ENCODE assay signal across 19 cellular contexts in genomic region chr7:155694846-155695245, GRCh38. TPM values are rescaled to one million over a fixed set of nuclear protein-coding genes. Genes with fewer than 3 reads are reported as not detected.
DNase-seq lines count a peak whose midpoint lies in the region; ATAC-seq and TF ChIP-seq lines count a peak whose summit lies in the region.
"Had no signal": no experiment of that assay in that cellular context is flagged by ENCODE, and none has a peak within 500 bp of the region (broad histone marks: within the 10 kb centered on the region; RNA-seq: fewer than 3 reads in every experiment).

No MANE protein-coding gene starts in this region.

- H3K36me3 Mint-ChIP-seq in CD4-positive, CD25-positive, alpha-beta regulatory T cell = peaks cover 25% of the 10 kb centered on the region
- H3K36me3 Mint-ChIP-seq in activated naive CD8-positive, alpha-beta T cell treated with anti-CD3 and anti-CD28 coated beads, Interleukin-2, amount 50 U/mL, for 24 hours (ENCODE audit: low read depth) = peaks cover 21% of the 10 kb centered on the region

- H3K27ac Mint-ChIP-seq in CD4-positive, CD25-positive, alpha-beta regulatory T cell = peak overlapping the region; percentile 11 to 70 (median 59)
- H3K27ac Mint-ChIP-seq in activated naive CD8-positive, alpha-beta T cell treated with anti-CD3 and anti-CD28 coated beads, Interleukin-2, amount 50 U/mL, for 24 hours = peak overlapping the region; percentile 14

- WGBS in suprapubic skin = 83% methylated on average over 5 of the region's 5 CpGs

- peaks cover 44 to 95% (median 74%) of the 10 kb centered on the region in 4 donors for H3K4me1 Mint-ChIP-seq in CD4-positive, CD25-positive, alpha-beta regulatory T cell
- peaks cover 72% of the 10 kb centered on the region for H3K4me1 Mint-ChIP-seq in activated naive CD8-positive, alpha-beta T cell treated with anti-CD3 and anti-CD28 coated beads, Interleukin-2, amount 50 U/mL, for 24 hours

- no peaks in the 10 kb centered on the region for H3K9me3 ChIP-seq in CD4-positive, CD25-positive, alpha-beta regulatory T cell (ENCODE audit: control insufficient read depth in 2 of 2, low read length in 2 of 2)
- no peaks in the 10 kb centered on the region for H3K9me3 ChIP-seq in suprapubic skin
- H3K9me3 ChIP-seq: neutrophil had no signal

- H3K27me3 ChIP-seq in CD4-positive, CD25-positive, alpha-beta regulatory T cell (ENCODE audit: control insufficient read depth, insufficient read depth, low read length) = no peaks in the 10 kb centered on the region
- no peaks in the 10 kb centered on the region for H3K27me3 ChIP-seq in suprapubic skin
- H3K27me3 ChIP-seq: neutrophil had no signal

- peaks cover 15% of the 10 kb centered on the region for H3K36me3 ChIP-seq in CD4-positive, CD25-positive, alpha-beta regulatory T cell (ENCODE audit: control insufficient read depth, insufficient read depth, low read length)
- no peaks in the 10 kb centered on the region for H3K36me3 ChIP-seq in suprapubic skin
- H3K36me3 ChIP-seq: neutrophil had no signal

- H3K27ac ChIP-seq in CD4-positive, CD25-positive, alpha-beta regulatory T cell (ENCODE audit: insufficient read depth, low read length, poor library complexity, severe bottlenecking) = no peak overlapping the region
- H3K27ac ChIP-seq in suprapubic skin = no peak overlapping the region
- H3K27ac ChIP-seq: epithelial cell of prostate, neutrophil had no signal

- TF ChIP-seq EP300 in suprapubic skin (IDR thresholded peaks at IDR 0.05) = no peak

- H3K27me3 Mint-ChIP-seq in CD4-positive, CD25-positive, alpha-beta regulatory T cell = no peaks in the 10 kb centered on the region
- H3K27me3 Mint-ChIP-seq in activated naive CD8-positive, alpha-beta T cell treated with anti-CD3 and anti-CD28 coated beads, Interleukin-2, amount 50 U/mL, for 24 hours = no peaks in the 10 kb centered on the region

- no peak for ATAC-seq in CD4-positive, CD25-positive, alpha-beta regulatory T cell (ENCODE audit: low read depth in 2 of 2)
- peak; percentile 71 for ATAC-seq in activated naive CD8-positive, alpha-beta T cell treated with anti-CD3 and anti-CD28 coated beads, Interleukin-2, amount 50 U/mL, for 24 hours
- no peak for ATAC-seq in HG03457 (IDR thresholded peaks at IDR 0.05; ENCODE audit: unreplicated experiment)
- no peak for ATAC-seq in HG02970 (IDR thresholded peaks at IDR 0.05; ENCODE audit: low FRiP score, unreplicated experiment)
- no peak for ATAC-seq in GM19397 (IDR thresholded peaks at IDR 0.05; ENCODE audit: unreplicated experiment)
- ATAC-seq: left cardiac atrium, right cardiac atrium had no signal

- no peak for TF ChIP-seq POLR2A in suprapubic skin (IDR thresholded peaks at IDR 0.05)

- no peak overlapping the region for H3K4me3 Mint-ChIP-seq in CD4-positive, CD25-positive, alpha-beta regulatory T cell
- H3K4me3 Mint-ChIP-seq in activated naive CD8-positive, alpha-beta T cell treated with anti-CD3 and anti-CD28 coated beads, Interleukin-2, amount 50 U/mL, for 24 hours = no peak overlapping the region

- peaks cover 20% of the 10 kb centered on the region for H3K4me1 ChIP-seq in CD4-positive, CD25-positive, alpha-beta regulatory T cell (ENCODE audit: control insufficient read depth, insufficient read depth, low read length, poor library complexity, severe bottlenecking)
- H3K4me1 ChIP-seq in suprapubic skin = no peaks in the 10 kb centered on the region

- no peak overlapping the region for H3K4me3 ChIP-seq in CD4-positive, CD25-positive, alpha-beta regulatory T cell (ENCODE audit: low read depth, low read length)
- no peak overlapping the region for H3K4me3 ChIP-seq in suprapubic skin

- peaks cover 0 to 2% (median 0%) of the 10 kb centered on the region in 7 donors for H3K9me3 Mint-ChIP-seq in CD4-positive, CD25-positive, alpha-beta regulatory T cell
- no peaks in the 10 kb centered on the region for H3K9me3 Mint-ChIP-seq in activated naive CD8-positive, alpha-beta T cell treated with anti-CD3 and anti-CD28 coated beads, Interleukin-2, amount 50 U/mL, for 24 hours

- no peak for TF ChIP-seq CTCF in suprapubic skin (IDR thresholded peaks at IDR 0.05)

- no peak for DNase-seq in CD4-positive, CD25-positive, alpha-beta regulatory T cell
- DNase-seq in LHCN-M2 (ENCODE audit: low read depth) = peak; percentile 77
- no peak for DNase-seq in activated naive CD8-positive, alpha-beta T cell treated with anti-CD3 and anti-CD28 coated beads, Interleukin-2, amount 50 U/mL, for 24 hours
- DNase-seq in fibroblast of peridontal ligament (ENCODE audit: extremely low read depth) = peak; percentile 50
- no peak for DNase-seq in suprapubic skin (ENCODE audit: low spot score in 2 of 2)
- DNase-seq: activated CD4-positive, alpha-beta T cell treated with anti-CD3 and anti-CD28 coated beads for 4 hours; GDM1; left cardiac atrium; midbrain; NCI-H1694; NCI-H446; right cardiac atrium; SHP77; stimulated activated CD4-positive, alpha-beta T cell treated with anti-CD3 and anti-CD28 coated beads, Interleukin-1b, Interleukin-23, amount 100 ng/mL, for 48 hours had no signal

RNA-seq across cellular contexts. Expression of gene RBM33, which starts 50.4 kb away (rescaled TPM):
- 196 TPM for total RNA-seq in CD4-positive, CD25-positive, alpha-beta regulatory T cell
- 10 to 100 TPM; 33.5 to 44.1 (median 35.5) TPM for polyA plus RNA-seq in CD4-positive, CD25-positive, alpha-beta regulatory T cell
- total RNA-seq in LHCN-M2 (2014; rRNA removed) = 21.9 and 30.8 TPM in 2 replicates
- polyA plus RNA-seq in LHCN-M2 (2012) = 11.8 TPM
- total RNA-seq in suprapubic skin = 100 to 1,000 TPM in 1 of 4 donors, 10 to 100 TPM in 3; 37.4 to 121 (median 58.2) TPM

Comparison
In these comparisons a context has a peak if more than half of its experiments do, and no peak if none do; other contexts are left out.
1. DNase-seq: peak in LHCN-M2 (single experiment) and fibroblast of peridontal ligament (single experiment); none in CD4-positive, CD25-positive, alpha-beta regulatory T cell (0 of 3), activated naive CD8-positive, alpha-beta T cell treated with anti-CD3 and anti-CD28 coated beads, Interleukin-2, amount 50 U/mL, for 24 hours (single experiment) and suprapubic skin (0 of 2).